Comparison of ENCODE assay signal across 11 cellular contexts in the genomic region with DNA sequence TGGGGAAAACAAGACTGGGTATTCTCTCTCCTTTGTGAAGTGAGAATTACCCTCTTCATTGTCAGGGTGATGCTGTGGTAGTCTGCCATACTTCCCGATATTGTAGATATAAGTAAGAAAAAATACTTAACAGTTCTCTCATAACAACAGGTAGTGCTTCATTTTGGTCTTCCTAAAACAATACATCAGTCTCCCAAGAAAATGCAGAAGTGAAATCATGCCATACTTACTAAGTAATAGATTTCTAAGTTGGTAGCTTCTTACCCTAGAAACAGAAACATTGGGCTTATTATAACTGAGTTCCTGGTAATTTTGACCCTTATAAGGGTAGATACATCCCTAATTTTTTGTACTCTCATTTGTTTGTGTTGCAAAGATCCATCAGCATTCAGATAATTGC.
"Had no signal": no experiment of that assay in that cellular context is flagged by ENCODE, and none has a peak within 500 bp of the region (broad histone marks: within the 10 kb centered on the region; RNA-seq: fewer than 3 reads in every experiment).

No MANE protein-coding gene starts in this region.

- FAIRE-seq: H1, H54 had no signal

- H3K36me3 ChIP-seq: HAP-1 had no signal

- H3K4me2 ChIP-seq: GM23338 had no signal

- H2AFZ ChIP-seq: GM23248, GM23338 had no signal

- ATAC-seq: GM23338, HCT116 had no signal

- H3K4me1 ChIP-seq: HAP-1 had no signal

- H3K4me3 ChIP-seq: GM23248, GM23338, HAP-1 had no signal

- H3K27ac ChIP-seq: GM23248 had no signal

- H3K9ac ChIP-seq: GM23248 had no signal

- DNase-seq: GM23248, GOT3, H7, H9, HCEC 1CT, HFFc6 had no signal

- H3K9me3 ChIP-seq: HAP-1 had no signal
